Comparison of ENCODE assay signal across 1 cellular context in the genomic region with DNA sequence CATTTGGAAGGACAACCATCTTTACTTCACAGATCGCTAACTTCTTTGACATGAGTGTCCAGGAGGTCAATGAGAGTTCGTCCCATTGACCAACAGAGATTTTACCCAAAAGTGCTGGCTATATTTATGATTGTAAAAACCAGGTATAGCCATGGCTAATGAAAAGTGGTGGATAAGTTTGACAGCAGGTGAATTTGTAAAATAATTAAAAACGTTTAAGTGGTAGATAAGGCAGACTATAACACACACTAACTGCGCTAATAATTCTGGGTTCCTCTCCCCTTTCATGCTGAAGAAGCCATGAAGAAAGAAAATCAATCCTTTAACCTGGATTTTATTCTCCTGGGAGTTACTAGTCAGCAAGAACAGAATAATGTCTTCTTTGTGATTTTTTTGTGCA.
TF ChIP-seq lines count a peak whose summit lies in the region.

Gene OR1A2, plus strand, starts transcription at position 301 of the 400 bp plus-strand sequence. Its CDS starts 0 bp downstream, at position 301.

TF ChIP-seq in H1, 55 proteins besides CTCF, POLR2A, EP300 and RAD21:
- TF ChIP-seq MAX (IDR thresholded peaks at IDR 0.05) = no peak
- no peak for TF ChIP-seq SP2 (IDR thresholded peaks at IDR 0.05; ENCODE audit: low read length)
- no peak for TF ChIP-seq KDM5A (IDR thresholded peaks at IDR 0.05; ENCODE audit: low read length)
- TF ChIP-seq SIRT6 (IDR thresholded peaks at IDR 0.05; ENCODE audit: low read length) = no peak
- TF ChIP-seq SAP30 (IDR thresholded peaks at IDR 0.05; ENCODE audit: insufficient read depth, insufficient replicate concordance, low read length) = no peak
- TF ChIP-seq, protein P1, sequence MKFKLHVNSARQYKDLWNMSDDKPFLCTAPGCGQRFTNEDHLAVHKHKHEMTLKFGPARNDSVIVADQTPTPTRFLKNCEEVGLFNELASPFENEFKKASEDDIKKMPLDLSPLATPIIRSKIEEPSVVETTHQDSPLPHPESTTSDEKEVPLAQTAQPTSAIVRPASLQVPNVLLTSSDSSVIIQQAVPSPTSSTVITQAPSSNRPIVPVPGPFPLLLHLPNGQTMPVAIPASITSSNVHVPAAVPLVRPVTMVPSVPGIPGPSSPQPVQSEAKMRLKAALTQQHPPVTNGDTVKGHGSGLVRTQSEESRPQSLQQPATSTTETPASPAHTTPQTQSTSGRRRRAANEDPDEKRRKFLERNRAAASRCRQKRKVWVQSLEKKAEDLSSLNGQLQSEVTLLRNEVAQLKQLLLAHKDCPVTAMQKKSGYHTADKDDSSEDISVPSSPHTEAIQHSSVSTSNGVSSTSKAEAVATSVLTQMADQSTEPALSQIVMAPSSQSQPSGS (IDR thresholded peaks at IDR 0.05; ENCODE audit: low read length) = no peak
